Comparison of ENCODE assay signal across 1 cellular context in the genomic region with DNA sequence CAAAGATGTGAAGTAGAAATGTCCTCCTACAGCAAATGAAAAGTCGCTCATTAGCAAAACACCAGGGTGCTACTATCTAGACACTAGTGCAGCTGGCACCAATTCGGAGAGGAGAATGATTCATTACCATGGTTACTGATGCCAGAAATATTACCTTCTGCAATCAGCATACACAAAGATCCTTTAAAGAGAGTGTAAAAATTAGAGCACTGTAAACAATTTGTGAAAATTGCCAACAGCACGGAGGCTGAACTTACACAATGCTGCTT.
TF ChIP-seq lines count a peak whose summit lies in the region.

No MANE protein-coding gene starts in this region.

TF ChIP-seq in GM23338, 12 proteins besides CTCF, POLR2A, EP300 and RAD21 (continued from another document):
- TF ChIP-seq, protein P1, sequence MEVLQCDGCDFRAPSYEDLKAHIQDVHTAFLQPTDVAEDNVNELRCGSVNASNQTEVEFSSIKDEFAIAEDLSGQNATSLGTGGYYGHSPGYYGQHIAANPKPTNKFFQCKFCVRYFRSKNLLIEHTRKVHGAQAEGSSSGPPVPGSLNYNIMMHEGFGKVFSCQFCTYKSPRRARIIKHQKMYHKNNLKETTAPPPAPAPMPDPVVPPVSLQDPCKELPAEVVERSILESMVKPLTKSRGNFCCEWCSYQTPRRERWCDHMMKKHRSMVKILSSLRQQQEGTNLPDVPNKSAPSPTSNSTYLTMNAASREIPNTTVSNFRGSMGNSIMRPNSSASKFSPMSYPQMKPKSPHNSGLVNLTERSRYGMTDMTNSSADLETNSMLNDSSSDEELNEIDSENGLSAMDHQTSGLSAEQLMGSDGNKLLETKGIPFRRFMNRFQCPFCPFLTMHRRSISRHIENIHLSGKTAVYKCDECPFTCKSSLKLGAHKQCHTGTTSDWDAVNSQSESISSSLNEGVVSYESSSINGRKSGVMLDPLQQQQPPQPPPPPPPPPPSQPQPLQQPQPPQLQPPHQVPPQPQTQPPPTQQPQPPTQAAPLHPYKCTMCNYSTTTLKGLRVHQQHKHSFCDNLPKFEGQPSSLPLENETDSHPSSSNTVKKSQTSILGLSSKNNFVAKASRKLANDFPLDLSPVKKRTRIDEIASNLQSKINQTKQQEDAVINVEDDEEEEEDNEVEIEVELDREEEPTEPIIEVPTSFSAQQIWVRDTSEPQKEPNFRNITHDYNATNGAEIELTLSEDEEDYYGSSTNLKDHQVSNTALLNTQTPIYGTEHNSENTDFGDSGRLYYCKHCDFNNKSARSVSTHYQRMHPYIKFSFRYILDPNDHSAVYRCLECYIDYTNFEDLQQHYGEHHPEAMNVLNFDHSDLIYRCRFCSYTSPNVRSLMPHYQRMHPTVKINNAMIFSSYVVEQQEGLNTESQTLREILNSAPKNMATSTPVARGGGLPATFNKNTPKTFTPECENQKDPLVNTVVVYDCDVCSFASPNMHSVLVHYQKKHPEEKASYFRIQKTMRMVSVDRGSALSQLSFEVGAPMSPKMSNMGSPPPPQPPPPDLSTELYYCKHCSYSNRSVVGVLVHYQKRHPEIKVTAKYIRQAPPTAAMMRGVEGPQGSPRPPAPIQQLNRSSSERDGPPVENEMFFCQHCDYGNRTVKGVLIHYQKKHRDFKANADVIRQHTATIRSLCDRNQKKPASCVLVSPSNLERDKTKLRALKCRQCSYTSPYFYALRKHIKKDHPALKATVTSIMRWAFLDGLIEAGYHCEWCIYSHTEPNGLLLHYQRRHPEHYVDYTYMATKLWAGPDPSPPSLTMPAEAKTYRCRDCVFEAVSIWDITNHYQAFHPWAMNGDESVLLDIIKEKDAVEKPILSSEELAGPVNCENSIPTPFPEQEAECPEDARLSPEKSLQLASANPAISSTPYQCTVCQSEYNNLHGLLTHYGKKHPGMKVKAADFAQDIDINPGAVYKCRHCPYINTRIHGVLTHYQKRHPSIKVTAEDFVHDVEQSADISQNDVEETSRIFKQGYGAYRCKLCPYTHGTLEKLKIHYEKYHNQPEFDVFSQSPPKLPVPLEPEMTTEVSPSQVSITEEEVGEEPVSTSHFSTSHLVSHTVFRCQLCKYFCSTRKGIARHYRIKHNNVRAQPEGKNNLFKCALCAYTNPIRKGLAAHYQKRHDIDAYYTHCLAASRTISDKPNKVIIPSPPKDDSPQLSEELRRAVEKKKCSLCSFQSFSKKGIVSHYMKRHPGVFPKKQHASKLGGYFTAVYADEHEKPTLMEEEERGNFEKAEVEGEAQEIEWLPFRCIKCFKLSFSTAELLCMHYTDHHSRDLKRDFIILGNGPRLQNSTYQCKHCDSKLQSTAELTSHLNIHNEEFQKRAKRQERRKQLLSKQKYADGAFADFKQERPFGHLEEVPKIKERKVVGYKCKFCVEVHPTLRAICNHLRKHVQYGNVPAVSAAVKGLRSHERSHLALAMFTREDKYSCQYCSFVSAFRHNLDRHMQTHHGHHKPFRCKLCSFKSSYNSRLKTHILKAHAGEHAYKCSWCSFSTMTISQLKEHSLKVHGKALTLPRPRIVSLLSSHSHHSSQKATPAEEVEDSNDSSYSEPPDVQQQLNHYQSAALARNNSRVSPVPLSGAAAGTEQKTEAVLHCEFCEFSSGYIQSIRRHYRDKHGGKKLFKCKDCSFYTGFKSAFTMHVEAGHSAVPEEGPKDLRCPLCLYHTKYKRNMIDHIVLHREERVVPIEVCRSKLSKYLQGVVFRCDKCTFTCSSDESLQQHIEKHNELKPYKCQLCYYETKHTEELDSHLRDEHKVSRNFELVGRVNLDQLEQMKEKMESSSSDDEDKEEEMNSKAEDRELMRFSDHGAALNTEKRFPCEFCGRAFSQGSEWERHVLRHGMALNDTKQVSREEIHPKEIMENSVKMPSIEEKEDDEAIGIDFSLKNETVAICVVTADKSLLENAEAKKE (CRISPR knock-in tag; IDR thresholded peaks at IDR 0.05), result no peak
